In genomic region chr1:85240659-85241058, GRCh38 we compare ENCODE assay signal across 12 cellular contexts. TPM values are rescaled to one million over a fixed set of nuclear protein-coding genes. Genes with fewer than 3 reads are reported as not detected.
DNase-seq lines count a peak whose midpoint lies in the region; ATAC-seq and TF ChIP-seq lines count a peak whose summit lies in the region.
"Had no signal": no experiment of that assay in that cellular context is flagged by ENCODE, and none has a peak within 500 bp of the region (broad histone marks: within the 10 kb centered on the region; RNA-seq: fewer than 3 reads in every experiment).

No MANE protein-coding gene starts in this region.

- H3K27ac Mint-ChIP-seq in IgD-negative memory B cell (peak overlapping the region in 2 of 3 donors; percentile 9 to 76), chondrocyte (ENCODE audit: unreplicated experiment) (peak overlapping the region; percentile 84)
- H3K27ac Mint-ChIP-seq in naive thymus-derived CD8-positive, alpha-beta T cell, result peak overlapping the region in 9 of 10 donors; percentile 3 to 89 (median 61)

- H2AFZ ChIP-seq in ACC112 (ENCODE audit: low read length, unreplicated experiment), result peak overlapping the region; percentile 68

- H3K27ac ChIP-seq in ACC112 (ENCODE audit: low read depth, low read length), result no peak overlapping the region
- H3K27ac ChIP-seq: epithelial cell of prostate, prostate gland had no signal

- H3K4me1 Mint-ChIP-seq in IgD-negative memory B cell (peaks cover 0 to 4% (median 0%) of the 10 kb centered on the region in 3 donors), chondrocyte (ENCODE audit: low read depth) (peaks cover 42% of the 10 kb centered on the region)
- peaks cover 6 to 19% (median 11%) of the 10 kb centered on the region in 4 donors for H3K4me1 Mint-ChIP-seq in naive thymus-derived CD8-positive, alpha-beta T cell

- no peak for ATAC-seq in naive thymus-derived CD8-positive, alpha-beta T cell
- ATAC-seq in GM21381 (IDR thresholded peaks at IDR 0.05; ENCODE audit: unreplicated experiment) (no peak), GM19351 (IDR thresholded peaks at IDR 0.05; ENCODE audit: unreplicated experiment) (no peak)

- DNase-seq in chondrocyte (ENCODE audit: low spot score) (no peak), BE2C (no peak), NCI-H2081 (lab: John Stamatoyannopoulos, UW) (no peak)
- peak in 1 of 10 donors; percentile 7 for DNase-seq in naive thymus-derived CD8-positive, alpha-beta T cell
- DNase-seq: activated CD4-positive, alpha-beta T cell treated with anti-CD3 and anti-CD28 coated beads, Interleukin-2, amount 50 U/mL, for 1 hour; GDM1 had no signal

- H3K9me3 Mint-ChIP-seq in IgD-negative memory B cell (no peaks in the 10 kb centered on the region), chondrocyte (ENCODE audit: low read depth) (no peaks in the 10 kb centered on the region)
- H3K9me3 Mint-ChIP-seq in naive thymus-derived CD8-positive, alpha-beta T cell, result peaks cover 0 to 1% (median 0%) of the 10 kb centered on the region in 9 donors

- no peak overlapping the region for H3K4me3 Mint-ChIP-seq in IgD-negative memory B cell
- H3K4me3 Mint-ChIP-seq in chondrocyte (ENCODE audit: unreplicated experiment), result no peak overlapping the region
- peak overlapping the region in 4 of 10 donors; percentile 5 to 51 (median 12) for H3K4me3 Mint-ChIP-seq in naive thymus-derived CD8-positive, alpha-beta T cell

- H3K36me3 Mint-ChIP-seq in IgD-negative memory B cell (no peaks in the 10 kb centered on the region), chondrocyte (ENCODE audit: low read depth) (no peaks in the 10 kb centered on the region)
- peaks cover 0 to 7% (median 0%) of the 10 kb centered on the region in 3 donors for H3K36me3 Mint-ChIP-seq in naive thymus-derived CD8-positive, alpha-beta T cell

- no peaks in the 10 kb centered on the region for H3K79me2 ChIP-seq in ACC112 (ENCODE audit: control insufficient read depth, insufficient read depth, low read length, unreplicated experiment)

- POLR2A ChIA-PET in naive thymus-derived CD8-positive, alpha-beta T cell (lab: Charles Lee), result interaction anchor here (0.7 to 1.5 kb wide), 5 partner anchors 19 to 296 kb away, joined by 3 to 4 read pairs (median 3); partner anchors contain the start of genes BCL10 and C1orf52

- H3K4me3 ChIP-seq in ACC112 (ENCODE audit: low read depth, low read length) (no peak overlapping the region), BE2C (ENCODE audit: low read depth, low read length) (no peak overlapping the region)
- H3K4me3 ChIP-seq: prostate gland had no signal

- no peaks in the 10 kb centered on the region for H3K9me3 ChIP-seq in BE2C
- H3K9me3 ChIP-seq: prostate gland had no signal

- H3K27me3 Mint-ChIP-seq in IgD-negative memory B cell, result no peaks in the 10 kb centered on the region
- no peaks in the 10 kb centered on the region for H3K27me3 Mint-ChIP-seq in chondrocyte (ENCODE audit: low read depth)
- H3K27me3 Mint-ChIP-seq in naive thymus-derived CD8-positive, alpha-beta T cell, result peaks cover 0 to 8% (median 4%) of the 10 kb centered on the region in 5 donors

- H3K36me3 ChIP-seq in ACC112 (ENCODE audit: insufficient read depth, low read length) (no peaks in the 10 kb centered on the region), BE2C (no peaks in the 10 kb centered on the region)
- H3K36me3 ChIP-seq: prostate gland had no signal

- H3K27me3 ChIP-seq in ACC112 (ENCODE audit: insufficient read depth, low read length) (no peaks in the 10 kb centered on the region), BE2C (no peaks in the 10 kb centered on the region)

- H3K4me1 ChIP-seq in ACC112 (ENCODE audit: control insufficient read depth, insufficient read depth, low read length, unreplicated experiment) (peaks cover 33% of the 10 kb centered on the region), BE2C (no peaks in the 10 kb centered on the region)

- TF ChIP-seq CTCF in chondrocyte (IDR thresholded peaks at IDR 0.05) (peak; percentile 3), BE2C (IDR thresholded peaks at IDR 0.05; ENCODE audit: low read depth, low read length) (no peak)

RNA-seq across cellular contexts. Expression of gene C1orf52, which starts 18.8 kb away (rescaled TPM):
- 22.3 TPM for polyA plus RNA-seq in IgD-negative memory B cell
- total RNA-seq in chondrocyte, result 27.1 to 31.3 TPM (median 28.0 TPM) in 3 replicates
- 10 to 100 TPM; 48.7 to 52.5 TPM for total RNA-seq in naive thymus-derived CD8-positive, alpha-beta T cell
- polyA plus RNA-seq in naive thymus-derived CD8-positive, alpha-beta T cell, result 10 to 100 TPM; 15.3 to 28.7 (median 22.4) TPM
- polyA plus RNA-seq in BE2C (2012; ENCODE audit: insufficient read depth, insufficient read length, low read depth), result 56.7 TPM

RNA-seq across cellular contexts. Expression of gene BCL10, which starts 35.8 kb away (rescaled TPM):
- polyA plus RNA-seq in IgD-negative memory B cell, result 47.0 TPM
- total RNA-seq in chondrocyte, result 21.9 to 26.5 TPM (median 24.9 TPM) in 3 replicates
- 10 to 100 TPM; 31.4 to 36.2 TPM for total RNA-seq in naive thymus-derived CD8-positive, alpha-beta T cell
- polyA plus RNA-seq in naive thymus-derived CD8-positive, alpha-beta T cell, result 10 to 100 TPM; 11.6 to 18.7 (median 15.5) TPM
- 8.4 TPM for polyA plus RNA-seq in BE2C (2012; ENCODE audit: insufficient read depth, insufficient read length, low read depth)

RNA-seq across cellular contexts. Expression of gene SYDE2, which starts 39.8 kb away (rescaled TPM):
- polyA plus RNA-seq in IgD-negative memory B cell, result 1.2 TPM
- 13.1 to 17.8 TPM (median 13.4 TPM) in 3 replicates for total RNA-seq in chondrocyte
- total RNA-seq in naive thymus-derived CD8-positive, alpha-beta T cell, result 10 to 100 TPM in 1 of 2 experiments, 1 to 10 TPM in 1; 8.5 to 10.0 TPM
- polyA plus RNA-seq in naive thymus-derived CD8-positive, alpha-beta T cell, result 1 to 10 TPM; 2.7 to 5.8 (median 3.9) TPM
- polyA plus RNA-seq in BE2C (2012; ENCODE audit: insufficient read depth, insufficient read length, low read depth), result not detected
